In the genomic region with DNA sequence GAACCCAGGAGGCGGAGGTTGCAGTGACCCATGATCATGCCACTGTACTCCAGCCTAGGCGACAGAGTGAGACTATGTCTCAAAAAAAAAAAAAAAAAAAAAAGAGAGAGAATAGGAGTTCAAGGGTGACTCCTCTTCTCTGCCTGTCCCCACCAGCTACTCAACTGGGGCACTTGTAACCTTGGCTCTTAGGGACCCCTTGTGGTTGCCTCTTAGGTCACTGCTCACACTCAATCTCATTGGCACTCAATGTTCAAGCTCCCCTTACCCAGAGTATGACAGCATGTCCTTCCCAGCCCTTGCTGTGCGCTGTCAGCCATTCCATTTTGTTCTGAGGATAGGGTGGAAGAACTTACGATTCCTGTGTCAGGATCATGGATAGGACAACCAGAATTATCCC, we compare ENCODE assay signal across 23 cellular contexts.
"Had no signal": no experiment of that assay in that cellular context is flagged by ENCODE, and none has a peak within 500 bp of the region (broad histone marks: within the 10 kb centered on the region; RNA-seq: fewer than 3 reads in every experiment).

No MANE protein-coding gene starts in this region.

- H3K9me3 Mint-ChIP-seq: activated B cell treated with CpG ODN at 0.5 μM for 24 hours; activated CD8-positive, alpha-beta T cell treated with anti-CD3 and anti-CD28 coated beads for 36 hours; activated T-cell treated with anti-CD3 and anti-CD28 coated beads, Interleukin-2, amount 50 U/mL, for 4 hours; activated T-helper 17 cell treated with anti-CD3 and anti-CD28 coated beads, Interleukin-2, amount 50 U/mL, for 72 hours; stimulated activated naive CD8-positive, alpha-beta T cell treated with anti-CD3 and anti-CD28 coated beads, Interleukin-15, Interleukin-2, amounts not matched to agents 100 ng/mL and 50 ng/mL, for 24 hours had no signal

- H3K27me3 Mint-ChIP-seq: activated B cell treated with CpG ODN at 0.5 μM for 24 hours; activated CD8-positive, alpha-beta T cell treated with anti-CD3 and anti-CD28 coated beads for 36 hours; activated T-helper 17 cell treated with anti-CD3 and anti-CD28 coated beads, Interleukin-2, amount 50 U/mL, for 72 hours; stimulated activated naive CD8-positive, alpha-beta T cell treated with anti-CD3 and anti-CD28 coated beads, Interleukin-15, Interleukin-2, amounts not matched to agents 100 ng/mL and 50 ng/mL, for 24 hours had no signal

- H3K4me3 ChIP-seq: coronary artery, dorsolateral prefrontal cortex, gastrocnemius medialis, ovary, right lobe of liver, thoracic aorta had no signal

- H3K36me3 Mint-ChIP-seq: naive thymus-derived CD4-positive, alpha-beta T cell had no signal

- ATAC-seq: activated CD8-positive, alpha-beta T cell treated with anti-CD3 and anti-CD28 coated beads for 36 hours; activated T-cell treated with anti-CD3 and anti-CD28 coated beads, Interleukin-2, amount 50 U/mL, for 4 hours; activated T-helper 17 cell treated with anti-CD3 and anti-CD28 coated beads, Interleukin-2, amount 50 U/mL, for 72 hours; gastrocnemius medialis; naive thymus-derived CD4-positive, alpha-beta T cell; right lobe of liver had no signal

- H3K4me1 ChIP-seq: gastrocnemius medialis, right lobe of liver had no signal

- H3K27ac Mint-ChIP-seq: activated B cell treated with CpG ODN at 0.5 μM for 24 hours; activated CD8-positive, alpha-beta T cell treated with anti-CD3 and anti-CD28 coated beads for 36 hours; activated T-helper 17 cell treated with anti-CD3 and anti-CD28 coated beads, Interleukin-2, amount 50 U/mL, for 72 hours; naive thymus-derived CD4-positive, alpha-beta T cell; progenitor cell of endocrine pancreas; stimulated activated naive CD8-positive, alpha-beta T cell treated with anti-CD3 and anti-CD28 coated beads, Interleukin-15, Interleukin-2, amounts not matched to agents 100 ng/mL and 50 ng/mL, for 24 hours had no signal

- H3K27me3 ChIP-seq: brain microvascular endothelial cell, dorsolateral prefrontal cortex, gastrocnemius medialis, ovary, right lobe of liver had no signal

- H3K4me1 Mint-ChIP-seq: activated B cell treated with CpG ODN at 0.5 μM for 24 hours; activated T-helper 17 cell treated with anti-CD3 and anti-CD28 coated beads, Interleukin-2, amount 50 U/mL, for 72 hours; naive thymus-derived CD4-positive, alpha-beta T cell had no signal

- DNase-seq: activated B cell treated with CpG ODN at 0.5 μM for 24 hours; activated CD4-positive, alpha-beta T cell treated with anti-CD3 and anti-CD28 coated beads, Interleukin-2, amount 50 U/mL, for 1 hour; activated CD8-positive, alpha-beta T cell treated with anti-CD3 and anti-CD28 coated beads for 36 hours; activated gamma-delta T cell treated with Interleukin-2 at 50 U/mL for 16 hours; activated naive CD4-positive, alpha-beta T cell treated with anti-CD3 and anti-CD28 coated beads, Interleukin-2, amount 50 U/mL, for 16 hours; activated T-cell treated with anti-CD3 and anti-CD28 coated beads, Interleukin-2, amount 50 U/mL, for 4 hours; amniotic stem cell; brain microvascular endothelial cell; dorsolateral prefrontal cortex; effector memory CD4-positive, alpha-beta T cell; erythroblast; gastrocnemius medialis; glutamatergic neuron; midbrain; naive thymus-derived CD4-positive, alpha-beta T cell; ovary; right lobe of liver; stimulated activated CD4-positive, alpha-beta T cell treated with anti-CD3 and anti-CD28 coated beads, Interleukin-4, amount 100 ng/mL, for 1 hour had no signal

- H3K4me3 Mint-ChIP-seq: activated B cell treated with CpG ODN at 0.5 μM for 24 hours; activated CD8-positive, alpha-beta T cell treated with anti-CD3 and anti-CD28 coated beads for 36 hours; activated T-cell treated with anti-CD3 and anti-CD28 coated beads, Interleukin-2, amount 50 U/mL, for 4 hours; activated T-helper 17 cell treated with anti-CD3 and anti-CD28 coated beads, Interleukin-2, amount 50 U/mL, for 72 hours; naive thymus-derived CD4-positive, alpha-beta T cell; stimulated activated naive CD8-positive, alpha-beta T cell treated with anti-CD3 and anti-CD28 coated beads, Interleukin-15, Interleukin-2, amounts not matched to agents 100 ng/mL and 50 ng/mL, for 24 hours had no signal

- H3K27ac ChIP-seq: brain microvascular endothelial cell, coronary artery, dorsolateral prefrontal cortex, gastrocnemius medialis, ovary, right lobe of liver, thoracic aorta had no signal

- H3K9me3 ChIP-seq: gastrocnemius medialis, ovary, right lobe of liver, thoracic aorta had no signal

- H3K36me3 ChIP-seq: brain microvascular endothelial cell, gastrocnemius medialis, ovary, right lobe of liver, thoracic aorta had no signal
